Comparison of ENCODE assay signal across 37 cellular contexts in genomic region chr15:79412010-79412409, GRCh38.
"Had no signal": no experiment of that assay in that cellular context is flagged by ENCODE, and none has a peak within 500 bp of the region (broad histone marks: within the 10 kb centered on the region; RNA-seq: fewer than 3 reads in every experiment).

No MANE protein-coding gene starts in this region.

- H3K4me3 ChIP-seq: adrenal gland, body of pancreas, breast epithelium had no signal

- H3K4me1 Mint-ChIP-seq: activated B cell treated with CpG ODN at 0.5 μM for 24 hours; activated CD4-positive, alpha-beta T cell treated with anti-CD3 and anti-CD28 coated beads, Interleukin-2, amount 10 ng/mL, durations not matched to agents 24 days and 14 days; activated naive CD8-positive, alpha-beta T cell treated with anti-CD3 and anti-CD28 coated beads for 36 hours; activated T-helper 17 cell treated with anti-CD3 and anti-CD28 coated beads, Interleukin-2, amount 50 U/mL, for 72 hours had no signal

- H3K27me3 Mint-ChIP-seq: activated B cell treated with CpG ODN at 0.5 μM for 24 hours; activated CD4-positive, alpha-beta memory T cell treated with anti-CD3 and anti-CD28 coated beads for 36 hours; activated CD4-positive, alpha-beta T cell treated with anti-CD3 and anti-CD28 coated beads, Interleukin-2, amount 10 ng/mL, durations not matched to agents 24 days and 14 days; activated CD8-positive, alpha-beta T cell treated with anti-CD3 and anti-CD28 coated beads for 36 hours; activated naive CD8-positive, alpha-beta T cell treated with anti-CD3 and anti-CD28 coated beads for 36 hours; activated T-helper 17 cell treated with anti-CD3 and anti-CD28 coated beads, Interleukin-2, amount 50 U/mL, for 72 hours had no signal

- FAIRE-seq: astrocyte, TTC549 had no signal

- H3K9me3 ChIP-seq: adrenal gland, body of pancreas, breast epithelium had no signal

- H3K4me1 ChIP-seq: adrenal gland, body of pancreas, breast epithelium had no signal

- H3K27me3 ChIP-seq: adrenal gland, body of pancreas, brain microvascular endothelial cell, breast epithelium had no signal

- H3K27ac ChIP-seq: adrenal gland, body of pancreas, brain microvascular endothelial cell, breast epithelium, VCaP had no signal

- DNase-seq: activated B cell treated with CpG ODN at 0.5 μM for 24 hours; activated CD4-positive, alpha-beta memory T cell treated with anti-CD3 and anti-CD28 coated beads for 36 hours; activated CD4-positive, alpha-beta T cell treated with anti-CD3 and anti-CD28 coated beads for 4 hours; activated CD4-positive, alpha-beta T cell treated with anti-CD3 and anti-CD28 coated beads, Interleukin-2, amount 10 ng/mL, durations not matched to agents 24 days and 14 days; activated CD4-positive, alpha-beta T cell treated with anti-CD3 and anti-CD28 coated beads, Interleukin-2, amount 50 U/mL, for 1 hour; activated CD4-positive, alpha-beta T cell treated with anti-CD3 and anti-CD28 coated beads, Interleukin-2, amount 50 U/mL, for 4 hours; activated CD4-positive, CD25-positive, alpha-beta regulatory T cell treated with anti-CD3 and anti-CD28 coated beads, Interleukin-2, amount 50 U/mL, for 72 hours; activated CD8-positive, alpha-beta memory T cell treated with anti-CD3 and anti-CD28 coated beads, Interleukin-2, amount 50 U/mL, for 4 hours; activated CD8-positive, alpha-beta T cell treated with anti-CD3 and anti-CD28 coated beads for 36 hours; activated effector memory CD4-positive, alpha-beta T cell treated with anti-CD3 and anti-CD28 coated beads, Interleukin-2, amount 50 U/mL, for 16 hours; activated gamma-delta T cell treated with Interleukin-2 at 50 U/mL for 16 hours; activated naive CD4-positive, alpha-beta T cell; activated naive CD4-positive, alpha-beta T cell treated with anti-CD3 and anti-CD28 coated beads for 36 hours; activated naive CD4-positive, alpha-beta T cell treated with anti-CD3 and anti-CD28 coated beads, Interleukin-2, amount 50 U/mL, for 16 hours; activated naive CD8-positive, alpha-beta T cell treated with anti-CD3 and anti-CD28 coated beads for 36 hours; activated T-cell treated with anti-CD3 and anti-CD28 coated beads for 4 hours; activated T-cell treated with anti-CD3 and anti-CD28 coated beads, Interleukin-2, amount 50 U/mL, for 1 hour; activated T-cell treated with anti-CD3 and anti-CD28 coated beads, Interleukin-2, amount 50 U/mL, for 4 hours; activated T-cell treated with anti-CD3 and anti-CD28 coated beads, Interleukin-2, amount 50 U/mL, for 72 hours; adrenal gland; amniotic stem cell; aorta; body of pancreas; brain microvascular endothelial cell; central memory CD4-positive, alpha-beta T cell; T-helper 1 cell; T-helper 2 cell; T-helper 9 cell had no signal

- H3K4me3 Mint-ChIP-seq: activated B cell treated with CpG ODN at 0.5 μM for 24 hours; activated CD4-positive, alpha-beta memory T cell treated with anti-CD3 and anti-CD28 coated beads for 36 hours; activated CD4-positive, alpha-beta T cell treated with anti-CD3 and anti-CD28 coated beads, Interleukin-2, amount 10 ng/mL, durations not matched to agents 24 days and 14 days; activated CD8-positive, alpha-beta T cell treated with anti-CD3 and anti-CD28 coated beads for 36 hours; activated naive CD4-positive, alpha-beta T cell treated with anti-CD3 and anti-CD28 coated beads for 36 hours; activated naive CD8-positive, alpha-beta T cell treated with anti-CD3 and anti-CD28 coated beads for 36 hours; activated T-cell treated with anti-CD3 and anti-CD28 coated beads, Interleukin-2, amount 50 U/mL, for 4 hours; activated T-cell treated with anti-CD3 and anti-CD28 coated beads, Interleukin-2, amount 50 U/mL, for 72 hours; activated T-helper 1 cell treated with anti-CD3 and anti-CD28 coated beads, Interleukin-12 subunit alpha, Interleukin-12 subunit beta, Interleukin-2, Interleukin-4 antibody, amounts not matched to agents 30 ng/mL and 10 ng/mL and 1 ng/mL, durations not matched to agents 14 hours and 24 hours and 36 hours; activated T-helper 17 cell treated with anti-CD3 and anti-CD28 coated beads, Interleukin-2, amount 50 U/mL, for 72 hours; T-helper 1 cell treated with Interleukin-12 subunit alpha and Interleukin-12 subunit beta and Interleukin-4 antibody, amounts not matched to agents 30 μg/mL and 1 μg/mL, for 36 hours; T-helper 2 cell treated with Interferon-gamma antibody and Interleukin-4, amounts not matched to agents 5 μg/mL and 100 μg/mL, for 36 hours had no signal

- H3K9me3 Mint-ChIP-seq: activated B cell treated with CpG ODN at 0.5 μM for 24 hours; activated CD4-positive, alpha-beta memory T cell treated with anti-CD3 and anti-CD28 coated beads for 36 hours; activated CD4-positive, alpha-beta T cell treated with anti-CD3 and anti-CD28 coated beads, Interleukin-2, amount 10 ng/mL, durations not matched to agents 24 days and 14 days; activated CD8-positive, alpha-beta T cell treated with anti-CD3 and anti-CD28 coated beads for 36 hours; activated naive CD4-positive, alpha-beta T cell treated with anti-CD3 and anti-CD28 coated beads for 36 hours; activated naive CD4-positive, alpha-beta T cell treated with anti-CD3 and anti-CD28 coated beads, Interleukin-2, amount 50 U/mL, for 72 hours; activated naive CD8-positive, alpha-beta T cell treated with anti-CD3 and anti-CD28 coated beads for 36 hours; activated T-cell treated with anti-CD3 and anti-CD28 coated beads, Interleukin-2, amount 50 U/mL, for 4 hours; activated T-cell treated with anti-CD3 and anti-CD28 coated beads, Interleukin-2, amount 50 U/mL, for 72 hours; activated T-helper 1 cell treated with anti-CD3 and anti-CD28 coated beads, Interleukin-12 subunit alpha, Interleukin-12 subunit beta, Interleukin-2, Interleukin-4 antibody, amounts not matched to agents 30 ng/mL and 10 ng/mL and 1 ng/mL, durations not matched to agents 14 hours and 24 hours and 36 hours; activated T-helper 17 cell treated with anti-CD3 and anti-CD28 coated beads, Interleukin-2, amount 50 U/mL, for 72 hours; T-helper 1 cell treated with Interleukin-12 subunit alpha and Interleukin-12 subunit beta and Interleukin-4 antibody, amounts not matched to agents 30 μg/mL and 1 μg/mL, for 36 hours; T-helper 2 cell treated with Interferon-gamma antibody and Interleukin-4, amounts not matched to agents 5 μg/mL and 100 μg/mL, for 36 hours had no signal

- H3K27ac Mint-ChIP-seq: activated B cell treated with CpG ODN at 0.5 μM for 24 hours; activated CD4-positive, alpha-beta memory T cell treated with anti-CD3 and anti-CD28 coated beads for 36 hours; activated CD4-positive, alpha-beta T cell treated with anti-CD3 and anti-CD28 coated beads, Interleukin-2, amount 10 ng/mL, durations not matched to agents 24 days and 14 days; activated CD8-positive, alpha-beta T cell treated with anti-CD3 and anti-CD28 coated beads for 36 hours; activated naive CD4-positive, alpha-beta T cell treated with anti-CD3 and anti-CD28 coated beads for 36 hours; activated naive CD8-positive, alpha-beta T cell treated with anti-CD3 and anti-CD28 coated beads for 36 hours; activated T-cell treated with anti-CD3 and anti-CD28 coated beads, Interleukin-2, amount 50 U/mL, for 72 hours; activated T-helper 1 cell treated with anti-CD3 and anti-CD28 coated beads, Interleukin-12 subunit alpha, Interleukin-12 subunit beta, Interleukin-2, Interleukin-4 antibody, amounts not matched to agents 30 ng/mL and 10 ng/mL and 1 ng/mL, durations not matched to agents 14 hours and 24 hours and 36 hours; activated T-helper 17 cell treated with anti-CD3 and anti-CD28 coated beads, Interleukin-2, amount 50 U/mL, for 72 hours; T-helper 1 cell treated with Interleukin-12 subunit alpha and Interleukin-12 subunit beta and Interleukin-4 antibody, amounts not matched to agents 30 μg/mL and 1 μg/mL, for 36 hours; T-helper 2 cell treated with Interferon-gamma antibody and Interleukin-4, amounts not matched to agents 5 μg/mL and 100 μg/mL, for 36 hours had no signal

- ATAC-seq: activated CD8-positive, alpha-beta T cell treated with anti-CD3 and anti-CD28 coated beads for 36 hours; activated naive CD4-positive, alpha-beta T cell treated with anti-CD3 and anti-CD28 coated beads, Interleukin-2, amount 50 U/mL, for 72 hours; activated T-cell treated with anti-CD3 and anti-CD28 coated beads, Interleukin-2, amount 50 U/mL, for 4 hours; activated T-cell treated with anti-CD3 and anti-CD28 coated beads, Interleukin-2, amount 50 U/mL, for 72 hours; activated T-helper 17 cell treated with anti-CD3 and anti-CD28 coated beads, Interleukin-2, amount 50 U/mL, for 72 hours; body of pancreas had no signal

- H3K36me3 ChIP-seq: adrenal gland, brain microvascular endothelial cell, breast epithelium had no signal
